Comparison of ENCODE assay signal across 8 cellular contexts in genomic region chr19:6278740-6279619, GRCh38. TPM values are rescaled to one million over a fixed set of nuclear protein-coding genes. Genes with fewer than 3 reads are reported as not detected.
A peak's percentile ranks its signal among the peaks of the same experiment; 100 is the strongest.
DNase-seq lines count a peak whose midpoint lies in the region; ATAC-seq and TF ChIP-seq lines count a peak whose summit lies in the region.

No MANE protein-coding gene starts in this region.

- peak overlapping the region; percentile 95 for H3K9ac ChIP-seq in NT2/D1 (ENCODE audit: insufficient read length, low read depth)

- no peaks in the 10 kb centered on the region for H3K27me3 ChIP-seq in NT2/D1 (ENCODE audit: insufficient read depth, insufficient read length)

- peaks cover 29 to 57% (median 53%) of the 10 kb centered on the region in 4 donors for H3K4me1 Mint-ChIP-seq in naive thymus-derived CD8-positive, alpha-beta T cell

- peaks cover 34% of the 10 kb centered on the region for H3K4me1 ChIP-seq in NT2/D1 (ENCODE audit: insufficient read depth, insufficient read length)

- no peak for DNase-seq in NT2/D1 (ENCODE audit: low read depth, low spot score)
- no peak for DNase-seq in coronary artery (ENCODE audit: low spot score)
- DNase-seq in naive thymus-derived CD8-positive, alpha-beta T cell, result peak in 7 of 10 donors; percentile 4 to 30 (median 25)
- no peak for DNase-seq in occipital lobe (lab: John Stamatoyannopoulos, UW)
- DNase-seq in activated CD4-positive, CD25-positive, alpha-beta regulatory T cell (lab: John Stamatoyannopoulos, UW), result no peak
- DNase-seq in NCI-H345 (lab: John Stamatoyannopoulos, UW), result no peak
- DNase-seq in cerebellar cortex (ENCODE audit: low spot score), result no peak

- no peaks in the 10 kb centered on the region for H3K27me3 Mint-ChIP-seq in naive thymus-derived CD8-positive, alpha-beta T cell

- peak overlapping the region; percentile 79 to 92 for H3K27ac ChIP-seq in coronary artery

- peak; percentile 23 for ATAC-seq in GM19035 (IDR thresholded peaks at IDR 0.05; ENCODE audit: unreplicated experiment)
- no peak for ATAC-seq in naive thymus-derived CD8-positive, alpha-beta T cell

- TF ChIP-seq CTCF in coronary artery (IDR thresholded peaks at IDR 0.05), result no peak

- no peaks in the 10 kb centered on the region for H3K9me3 ChIP-seq in NT2/D1 (ENCODE audit: insufficient read depth, low read length)

- peaks cover 44% of the 10 kb centered on the region for H3K36me3 ChIP-seq in NT2/D1 (ENCODE audit: insufficient read depth, insufficient read length, low read length)

- no peaks in the 10 kb centered on the region for H3K9me3 Mint-ChIP-seq in naive thymus-derived CD8-positive, alpha-beta T cell

- POLR2A ChIA-PET in naive thymus-derived CD8-positive, alpha-beta T cell (lab: Charles Lee), result interaction anchor here (0.5 kb wide), 1 partner anchor 82 kb away, joined by 3 read pairs; no protein-coding TSS in a partner anchor

- H3K4me3 ChIP-seq in NT2/D1 (ENCODE audit: insufficient read length, low read depth) (peak overlapping the region; percentile 92), coronary artery (peak overlapping the region; percentile 94)

- H3K4me3 Mint-ChIP-seq in naive thymus-derived CD8-positive, alpha-beta T cell, result peak overlapping the region; percentile 79 to 97 (median 91)

- H3K27ac Mint-ChIP-seq in naive thymus-derived CD8-positive, alpha-beta T cell, result peak overlapping the region; percentile 75 to 96 (median 92)

- no peaks in the 10 kb centered on the region for H3K36me3 Mint-ChIP-seq in naive thymus-derived CD8-positive, alpha-beta T cell

RNA-seq across cellular contexts. Expression of gene MLLT1, which starts 0.8 kb away (rescaled TPM):
- total RNA-seq in naive thymus-derived CD8-positive, alpha-beta T cell, result 10 to 100 TPM; 37.7 to 41.7 TPM
- 1 to 10 TPM in 2 of 3 donors, under 1 TPM in 1; 0.68 to 2.7 (median 1.2) TPM for polyA plus RNA-seq in naive thymus-derived CD8-positive, alpha-beta T cell
- total RNA-seq in occipital lobe, result 8.6 TPM

RNA-seq across cellular contexts. Expression of gene ACER1, which starts 54.4 kb away (rescaled TPM):
- total RNA-seq in naive thymus-derived CD8-positive, alpha-beta T cell, result 1 to 10 TPM in 1 of 2 experiments, under 1 TPM in 1; 0.91 to 1.1 TPM
- 1 to 10 TPM; 1.4 to 2.6 (median 2.3) TPM for polyA plus RNA-seq in naive thymus-derived CD8-positive, alpha-beta T cell
- not detected for total RNA-seq in occipital lobe

Comparison
In these comparisons a context has a peak if more than half of its experiments do, and no peak if none do; other contexts are left out.
1. DNase-seq: peak in naive thymus-derived CD8-positive, alpha-beta T cell (7 of 10); none in NT2/D1 (single experiment), coronary artery (single experiment), occipital lobe (single experiment), activated CD4-positive, CD25-positive, alpha-beta regulatory T cell (0 of 4), NCI-H345 (single experiment) and cerebellar cortex (single experiment).